Comparison of ENCODE assay signal across 10 cellular contexts in the genomic region with DNA sequence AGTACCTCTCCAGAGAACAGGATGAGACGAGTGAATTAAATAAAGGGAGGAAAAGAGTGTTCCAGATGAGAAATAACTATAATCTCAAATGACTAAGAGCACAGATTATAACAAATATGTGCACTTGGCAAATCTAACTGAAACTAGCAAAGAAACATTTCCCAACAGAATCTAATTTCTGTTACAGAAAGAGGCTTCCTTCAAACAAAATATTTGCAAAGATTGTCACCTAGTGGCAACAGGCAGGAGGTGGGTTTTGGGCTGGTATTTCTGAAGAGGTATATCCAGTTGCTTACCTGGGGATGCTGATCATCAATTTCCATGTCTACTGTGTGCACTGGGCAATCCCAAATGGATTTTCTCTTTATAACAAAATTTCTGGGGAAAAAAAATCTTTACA. TPM values are rescaled to one million over a fixed set of nuclear protein-coding genes. Genes with fewer than 3 reads are reported as not detected.
DNase-seq lines count a peak whose midpoint lies in the region; FAIRE-seq and TF ChIP-seq lines count a peak whose summit lies in the region.
"Had no signal": no experiment of that assay in that cellular context is flagged by ENCODE, and none has a peak within 500 bp of the region (broad histone marks: within the 10 kb centered on the region; RNA-seq: fewer than 3 reads in every experiment).

No MANE protein-coding gene starts in this region.

- H3K4me1 ChIP-seq in liver (ENCODE audit: control insufficient read depth in 4 of 4, insufficient read depth in 4 of 4, low read length in 3 of 4), result peaks cover 0 to 3% (median 0%) of the 10 kb centered on the region in 4 donors

- no peak for TF ChIP-seq POLR2A in GM12892 (IDR thresholded peaks at IDR 0.05; ENCODE audit: low read depth, low read length)

- H3K27me3 ChIP-seq in liver (ENCODE audit: control insufficient read depth in 4 of 4, insufficient read depth in 4 of 4, low read length in 3 of 4), result peaks cover 0 to 9% (median 0%) of the 10 kb centered on the region in 4 donors

- no peak overlapping the region for H3K27ac Mint-ChIP-seq in HFFc6
- H3K27ac Mint-ChIP-seq: activated CD8-positive, alpha-beta T cell treated with anti-CD3 and anti-CD28 coated beads, Interleukin-2, amount 10 ng/mL, durations not matched to agents 7 days and 5 days had no signal

- TF ChIP-seq RAD21 in liver (IDR thresholded peaks at IDR 0.05), result peak in 1 of 2 donors; percentile 25

- WGBS in liver, result 48% methylated on average over 1 of the region's 1 CpG

- no peaks in the 10 kb centered on the region for H3K36me3 Mint-ChIP-seq in HFFc6 (ENCODE audit: low read depth)

- peaks cover 55% of the 10 kb centered on the region for H3K4me1 Mint-ChIP-seq in HFFc6 (ENCODE audit: low read depth)

- H3K9me3 Mint-ChIP-seq in HFFc6, result no peaks in the 10 kb centered on the region

- no peak overlapping the region for H3K4me3 Mint-ChIP-seq in HFFc6
- H3K4me3 Mint-ChIP-seq: activated CD8-positive, alpha-beta T cell treated with anti-CD3 and anti-CD28 coated beads, Interleukin-2, amount 10 ng/mL, durations not matched to agents 7 days and 5 days had no signal

- no peaks in the 10 kb centered on the region for H3K36me3 ChIP-seq in liver (ENCODE audit: control insufficient read depth in 4 of 4, insufficient read depth in 3 of 4, low read depth in 1 of 4, low read length in 3 of 4)

- H3K27me3 Mint-ChIP-seq in HFFc6 (ENCODE audit: insufficient read depth), result no peaks in the 10 kb centered on the region

- no peak overlapping the region for H3K4me3 ChIP-seq in liver (ENCODE audit: low read depth in 1 of 3, low read length in 3 of 3)
- H3K4me3 ChIP-seq: dorsolateral prefrontal cortex had no signal

- H3K27ac ChIP-seq in liver (ENCODE audit: low read depth in 1 of 2, low read length in 2 of 2), result no peak overlapping the region
- H3K27ac ChIP-seq: dorsolateral prefrontal cortex had no signal

- FAIRE-seq in urothelium cell line (lab: Jason Lieb, UNC), result no peak
- no peak for FAIRE-seq in GM12892 (lab: Jason Lieb, UNC)

- peak; percentile 73 for TF ChIP-seq CTCF in HFFc6 (IDR thresholded peaks at IDR 0.05)
- peak; percentile 11 for TF ChIP-seq CTCF in liver (IDR thresholded peaks at IDR 0.05; ENCODE audit: low read depth, low read length, missing input control)

- H3K9ac ChIP-seq in liver (ENCODE audit: low read depth in 1 of 2, low read length in 2 of 2), result no peak overlapping the region

- DNase-seq in EH (ENCODE audit: low read depth), result peak; percentile 30
- DNase-seq in HFFc6, result peak; percentile 30
- peak; percentile 10 for DNase-seq in amniotic stem cell (lab: John Stamatoyannopoulos, UW)
- no peak for DNase-seq in NCI-H510A treated with DMSO at 0.1 percent for 48 hours (lab: John Stamatoyannopoulos, UW)
- no peak for DNase-seq in urothelium cell line (ENCODE audit: low spot score)
- no peak for DNase-seq in foreskin melanocyte
- DNase-seq in GM12892 (ENCODE audit: insufficient read length), result no peak
- DNase-seq: activated CD8-positive, alpha-beta T cell treated with anti-CD3 and anti-CD28 coated beads, Interleukin-2, amount 10 ng/mL, durations not matched to agents 7 days and 5 days; dorsolateral prefrontal cortex had no signal

- H3K9me3 ChIP-seq in liver (ENCODE audit: control insufficient read depth in 4 of 4, low read length in 3 of 4), result no peaks in the 10 kb centered on the region

TF ChIP-seq in liver, 16 proteins besides CTCF, POLR2A, EP300 and RAD21:
- TF ChIP-seq YY1 (IDR thresholded peaks at IDR 0.05) (no peak), TAF1 (conservative IDR thresholded peaks at IDR 0.05) (no peak)
TF ChIP-seq in liver: peak in this region for 0.

RNA-seq across cellular contexts. Expression of a gene that starts 5.6 kb away (rescaled TPM):
- total RNA-seq in HFFc6 (2021; fragmentation: NEBNext Ultra II Directional; extraction: Animal tissue kit (Norgen Biotek cat#: 25700)), result 100 to 1,000 TPM in 2 of 6 experiments, 10 to 100 TPM in 4; 68.8 to 121 (median 74.4) TPM
- total RNA-seq in liver, result 10 to 100 TPM in 1 of 2 donors, 1 to 10 TPM in 1; 4.1 to 11.5 TPM
- 1 to 10 TPM in 1 of 2 donors, under 1 TPM in 1; 0.89 to 1.9 TPM for polyA plus RNA-seq in liver
- 25.8 TPM for polyA plus RNA-seq in GM12892 (2012; ENCODE audit: missing spikeins)

RNA-seq across cellular contexts. Expression of a gene that starts 59.1 kb away (rescaled TPM):
- total RNA-seq in HFFc6 (2021; fragmentation: NEBNext Ultra II Directional; extraction: Animal tissue kit (Norgen Biotek cat#: 25700)), result 1 to 10 TPM; 1.4 to 6.5 (median 3.0) TPM
- 10 to 100 TPM; 13.7 to 26.6 TPM for total RNA-seq in liver
- 1 to 10 TPM; 2.3 to 2.7 TPM for polyA plus RNA-seq in liver
- polyA plus RNA-seq in GM12892 (2012; ENCODE audit: missing spikeins), result 71.2 TPM

Comparison
In these comparisons a context has a peak if more than half of its experiments do, and no peak if none do; other contexts are left out.
1. DNase-seq: peak in EH (single experiment), HFFc6 (single experiment) and amniotic stem cell (single experiment); none in NCI-H510A treated with DMSO at 0.1 percent for 48 hours (single experiment), urothelium cell line (single experiment), foreskin melanocyte (single experiment) and GM12892 (single experiment).
2. RNA of a gene that starts 5.6 kb away (total RNA-seq): 68.8 to 121 TPM in HFFc6; 4.1 to 11.5 TPM in liver; every median in the first group is over 4 times any median in the second.